ENCODE assay signal across 24 cellular contexts in genomic region chr5:83450183-83450839, GRCh38. TPM values are rescaled to one million over a fixed set of nuclear protein-coding genes. Genes with fewer than 3 reads are reported as not detected.
A peak's percentile ranks its signal among the peaks of the same experiment; 100 is the strongest.
DNase-seq lines count a peak whose midpoint lies in the region; ATAC-seq and TF ChIP-seq lines count a peak whose summit lies in the region.
"Had no signal": no experiment of that assay in that cellular context is flagged by ENCODE, and none has a peak within 500 bp of the region (broad histone marks: within the 10 kb centered on the region; RNA-seq: fewer than 3 reads in every experiment).

No MANE protein-coding gene starts in this region.

- 56% methylated on average over 4 of the region's 4 CpGs for WGBS in right cardiac atrium
- 50% methylated on average over 4 of the region's 4 CpGs for WGBS in hepatocyte (ENCODE audit: low lambda C conversion rate, missing lambda C conversion rate)
- WGBS in gastroesophageal sphincter (ENCODE audit: low coverage in 1 of 2), 2 donors, result 40 to 62% methylated on average over 3 to 4 of the region's 4 CpGs

- TF ChIP-seq CTCF in right atrium auricular region (IDR thresholded peaks at IDR 0.05), result no peak
- TF ChIP-seq CTCF in WTC11 (IDR thresholded peaks at IDR 0.05), result no peak
- TF ChIP-seq CTCF in hepatocyte (IDR thresholded peaks at IDR 0.05; ENCODE audit: poor library complexity), result no peak
- TF ChIP-seq CTCF in gastroesophageal sphincter (IDR thresholded peaks at IDR 0.05), result no peak

- DNase-seq in right cardiac atrium (no peak), right atrium auricular region (ENCODE audit: low spot score) (no peak), WTC11 (ENCODE audit: low spot score) (no peak), hepatocyte (ENCODE audit: low spot score) (no peak), NCI-H2107 treated with DMSO at 0.1 percent for 48 hours (lab: John Stamatoyannopoulos, UW; ENCODE audit: unreplicated experiment) (no peak)
- no peak for DNase-seq in activated CD4-positive, alpha-beta T cell treated with anti-CD3 and anti-CD28 coated beads for 36 hours
- DNase-seq: activated CD4-positive, alpha-beta T cell treated with anti-CD3 and anti-CD28 coated beads for 4 hours; activated naive CD4-positive, alpha-beta T cell; CD4-positive, CD25-positive, alpha-beta regulatory T cell; dorsolateral prefrontal cortex; GM23248; hypothalamus; NCI-H1417 treated with DMSO at 0.1 percent for 48 hours; NCI-H2227 treated with DMSO at 0.1 percent for 48 hours; SHP77 treated with DMSO at 0.1 percent for 48 hours; stimulated activated CD4-positive, alpha-beta T cell treated with anti-CD3 and anti-CD28 coated beads, Interleukin-15, amount 100 ng/mL, for 24 hours; stimulated activated naive CD8-positive, alpha-beta T cell treated with anti-CD3 and anti-CD28 coated beads, Interleukin-15, amount 100 ng/mL, for 72 hours had no signal

- POLR2A ChIA-PET in WTC11 (lab: Charles Lee), result interaction anchor here (1.0 kb wide), 1 partner anchor 21 kb away, joined by 3 read pairs; the partner anchor contains the start of gene VCAN
- POLR2A ChIA-PET in activated CD4-positive, alpha-beta T cell treated with anti-CD3 and anti-CD28 coated beads for 36 hours (lab: Charles Lee), result no interaction called here

- no peaks in the 10 kb centered on the region for H3K27me3 Mint-ChIP-seq in WTC11 (ENCODE audit: low read depth)
- H3K27me3 Mint-ChIP-seq in activated CD4-positive, alpha-beta T cell treated with anti-CD3 and anti-CD28 coated beads for 36 hours, result peaks cover 9% of the 10 kb centered on the region

- H3K27ac ChIP-seq in right cardiac atrium (ENCODE audit: low read length) (peak overlapping the region; percentile 54), right atrium auricular region (no peak overlapping the region), hepatocyte (peak overlapping the region; percentile 75), gastroesophageal sphincter (no peak overlapping the region)
- H3K27ac ChIP-seq: dorsolateral prefrontal cortex, GM23248, KMS-11, prostate gland had no signal

- intact Hi-C loops in right cardiac atrium (cut with DNase I), result no loop called here
- intact Hi-C loops in activated CD4-positive, alpha-beta T cell treated with anti-CD3 and anti-CD28 coated beads for 36 hours (cut with DNase I, micrococcal nuclease), result no loop called here

- no peaks in the 10 kb centered on the region for H3K79me2 ChIP-seq in hepatocyte

- no peaks in the 10 kb centered on the region for H3K36me3 ChIP-seq in right atrium auricular region
- H3K36me3 ChIP-seq in hepatocyte (replicated peaks; ENCODE audit: insufficient read depth, low read depth), result no peaks in the 10 kb centered on the region
- H3K36me3 ChIP-seq in gastroesophageal sphincter, result no peaks in the 10 kb centered on the region
- H3K36me3 ChIP-seq: prostate gland had no signal

- H2AFZ ChIP-seq in hepatocyte, result no peak overlapping the region
- H2AFZ ChIP-seq: GM23248 had no signal

- H3K9me3 ChIP-seq in right cardiac atrium (ENCODE audit: control insufficient read depth, low read length) (no peaks in the 10 kb centered on the region), right atrium auricular region (peaks cover 0 to 24% of the 10 kb centered on the region in 2 donors), hepatocyte (ENCODE audit: low read depth) (peaks cover 4% of the 10 kb centered on the region), gastroesophageal sphincter (peaks cover 0 to 22% (median 0%) of the 10 kb centered on the region in 3 donors)
- H3K9me3 ChIP-seq: prostate gland had no signal

- H3K4me2 ChIP-seq in hepatocyte, result no peak overlapping the region
- H3K4me2 ChIP-seq: KMS-11 had no signal

- H3K36me3 Mint-ChIP-seq in WTC11, result peaks cover 13% of the 10 kb centered on the region
- peaks cover 2% of the 10 kb centered on the region for H3K36me3 Mint-ChIP-seq in activated CD4-positive, alpha-beta T cell treated with anti-CD3 and anti-CD28 coated beads for 36 hours (ENCODE audit: low read depth)
- H3K36me3 Mint-ChIP-seq: CD4-positive, CD25-positive, alpha-beta regulatory T cell had no signal

- H3K4me3 Mint-ChIP-seq in WTC11, result no peak overlapping the region
- H3K4me3 Mint-ChIP-seq in activated CD4-positive, alpha-beta T cell treated with anti-CD3 and anti-CD28 coated beads for 36 hours, result no peak overlapping the region
- H3K4me3 Mint-ChIP-seq: CD4-positive, CD25-positive, alpha-beta regulatory T cell; stimulated activated naive CD8-positive, alpha-beta T cell treated with anti-CD3 and anti-CD28 coated beads, Interleukin-15, amount 100 ng/mL, for 72 hours; T-helper 2 cell treated with Interferon-gamma antibody and Interleukin-4, amounts not matched to agents 5 μg/mL and 100 μg/mL, for 36 hours had no signal

- H3K4me1 ChIP-seq in right cardiac atrium (ENCODE audit: control insufficient read depth, insufficient read depth, low read length), result no peaks in the 10 kb centered on the region
- peaks cover 0 to 13% of the 10 kb centered on the region in 2 donors for H3K4me1 ChIP-seq in right atrium auricular region
- H3K4me1 ChIP-seq in hepatocyte (ENCODE audit: insufficient read depth), result peaks cover 2% of the 10 kb centered on the region
- H3K4me1 ChIP-seq in gastroesophageal sphincter, result no peaks in the 10 kb centered on the region
- H3K4me1 ChIP-seq: prostate gland had no signal

- ATAC-seq in right cardiac atrium (peak; percentile 59 to 96), WTC11 (peak; percentile 79), GM18502 (IDR thresholded peaks at IDR 0.05; ENCODE audit: poor library complexity, unreplicated experiment) (no peak), gastroesophageal sphincter (no peak)
- ATAC-seq in activated CD4-positive, alpha-beta T cell treated with anti-CD3 and anti-CD28 coated beads for 36 hours, result no peak
- ATAC-seq: GM12878; left lobe of liver; stimulated activated naive CD8-positive, alpha-beta T cell treated with anti-CD3 and anti-CD28 coated beads, Interleukin-15, amount 100 ng/mL, for 72 hours had no signal

- H3K9me2 ChIP-seq in hepatocyte (replicated peaks; ENCODE audit: insufficient read depth), result no peaks in the 10 kb centered on the region

- no peak for TF ChIP-seq POLR2A in gastroesophageal sphincter (IDR thresholded peaks at IDR 0.05)

- CTCF ChIA-PET in WTC11 (lab: Charles Lee), result interaction anchor here (0.7 kb wide), 1 partner anchor 23 kb away, joined by 3 read pairs; no protein-coding TSS in a partner anchor
- CTCF ChIA-PET in activated CD4-positive, alpha-beta T cell treated with anti-CD3 and anti-CD28 coated beads for 36 hours (lab: Charles Lee), result no interaction called here

- H3K9me3 Mint-ChIP-seq in WTC11, result peaks cover 27% of the 10 kb centered on the region
- peaks cover 20% of the 10 kb centered on the region for H3K9me3 Mint-ChIP-seq in activated CD4-positive, alpha-beta T cell treated with anti-CD3 and anti-CD28 coated beads for 36 hours (ENCODE audit: low read depth)

- no peak for TF ChIP-seq EP300 in gastroesophageal sphincter (IDR thresholded peaks at IDR 0.05)

- H3K4me3 ChIP-seq in right cardiac atrium (ENCODE audit: low read length) (no peak overlapping the region), right atrium auricular region (no peak overlapping the region), hepatocyte (no peak overlapping the region), gastroesophageal sphincter (no peak overlapping the region)
- H3K4me3 ChIP-seq: dorsolateral prefrontal cortex, GM12878, GM23248, prostate gland had no signal

- H3K4me1 Mint-ChIP-seq in WTC11, result peaks cover 35% of the 10 kb centered on the region
- H3K4me1 Mint-ChIP-seq in activated CD4-positive, alpha-beta T cell treated with anti-CD3 and anti-CD28 coated beads for 36 hours, result no peaks in the 10 kb centered on the region
- H3K4me1 Mint-ChIP-seq: CD4-positive, CD25-positive, alpha-beta regulatory T cell; stimulated activated naive CD8-positive, alpha-beta T cell treated with anti-CD3 and anti-CD28 coated beads, Interleukin-15, amount 100 ng/mL, for 72 hours had no signal

- no peaks in the 10 kb centered on the region for H4K20me1 ChIP-seq in hepatocyte (ENCODE audit: insufficient read depth, poor library complexity, severe bottlenecking)

- H3K27ac Mint-ChIP-seq in WTC11, result no peak overlapping the region
- no peak overlapping the region for H3K27ac Mint-ChIP-seq in activated CD4-positive, alpha-beta T cell treated with anti-CD3 and anti-CD28 coated beads for 36 hours
- H3K27ac Mint-ChIP-seq: CD4-positive, CD25-positive, alpha-beta regulatory T cell; stimulated activated naive CD8-positive, alpha-beta T cell treated with anti-CD3 and anti-CD28 coated beads, Interleukin-15, amount 100 ng/mL, for 72 hours; T-helper 2 cell treated with Interferon-gamma antibody and Interleukin-4, amounts not matched to agents 5 μg/mL and 100 μg/mL, for 36 hours had no signal

- H3K27me3 ChIP-seq in right cardiac atrium (ENCODE audit: control insufficient read depth, insufficient read depth), result no peaks in the 10 kb centered on the region
- no peaks in the 10 kb centered on the region for H3K27me3 ChIP-seq in right atrium auricular region
- no peaks in the 10 kb centered on the region for H3K27me3 ChIP-seq in hepatocyte
- H3K27me3 ChIP-seq in gastroesophageal sphincter, result peaks cover 7% of the 10 kb centered on the region

RNA-seq across cellular contexts. Expression of gene VCAN, which starts 21.2 kb away (rescaled TPM):
- total RNA-seq in right cardiac atrium, result 100 to 1,000 TPM in 1 of 4 donors, 10 to 100 TPM in 3; 45.0 to 190 (median 94.3) TPM
- 22.1 TPM for polyA plus RNA-seq in right cardiac atrium
- total RNA-seq in right atrium auricular region, result 100 to 1,000 TPM in 1 of 2 donors, 10 to 100 TPM in 1; 72.0 to 139 TPM
- 275 to 286 TPM (median 276 TPM) in 3 replicates for total RNA-seq in WTC11 (2021)
- 367 and 398 TPM in 2 replicates for total RNA-seq in hepatocyte
- 98.0 and 104 TPM in 2 replicates for polyA plus RNA-seq in hepatocyte
- total RNA-seq in activated CD4-positive, alpha-beta T cell treated with anti-CD3 and anti-CD28 coated beads for 36 hours, result not detected
- 100 to 1,000 TPM in 1 of 4 donors, 10 to 100 TPM in 3; 26.8 to 148 (median 65.8) TPM for total RNA-seq in gastroesophageal sphincter
- total RNA-seq: CD4-positive, CD25-positive, alpha-beta regulatory T cell had no signal

Comparison
In these comparisons a context has a peak if more than half of its experiments do, and no peak if none do; other contexts are left out.
1. H3K27ac ChIP-seq: peak in right cardiac atrium (single experiment) and hepatocyte (single experiment); none in right atrium auricular region (0 of 2) and gastroesophageal sphincter (0 of 4).
2. ATAC-seq: peak in right cardiac atrium (2 of 2) and WTC11 (single experiment); none in GM18502 (single experiment), activated CD4-positive, alpha-beta T cell treated with anti-CD3 and anti-CD28 coated beads for 36 hours (single experiment) and gastroesophageal sphincter (single experiment).
3. RNA of gene VCAN, which starts 21.2 kb away (total RNA-seq): 367 to 398 TPM in hepatocyte, 275 to 286 TPM in WTC11, 72.0 to 139 TPM in right atrium auricular region, 45.0 to 190 TPM in right cardiac atrium and 26.8 to 148 TPM in gastroesophageal sphincter; not detected in activated CD4-positive, alpha-beta T cell treated with anti-CD3 and anti-CD28 coated beads for 36 hours; every median in the first group is over 10 times any median in the second.